23 cellular contexts compared by ENCODE assay signal in genomic region chr2:42186378-42186777, GRCh38. TPM values are rescaled to one million over a fixed set of nuclear protein-coding genes. Genes with fewer than 3 reads are reported as not detected.
DNase-seq lines count a peak whose midpoint lies in the region; ATAC-seq, FAIRE-seq and TF ChIP-seq lines count a peak whose summit lies in the region.
"Had no signal": no experiment of that assay in that cellular context is flagged by ENCODE, and none has a peak within 500 bp of the region (broad histone marks: within the 10 kb centered on the region; RNA-seq: fewer than 3 reads in every experiment).

No MANE protein-coding gene starts in this region.

- intact Hi-C loops in body of pancreas (cut with DNase I), result no loop called here

- no peaks in the 10 kb centered on the region for H3K27me3 Mint-ChIP-seq in memory B cell
- H3K27me3 Mint-ChIP-seq: effector memory CD8-positive, alpha-beta T cell had no signal

- WGBS in A549 (ENCODE audit: missing lambda C conversion rate), result 93% methylated on average over 1 of the region's 1 CpG
- WGBS in GM23248 (ENCODE audit: low coverage in 1 of 2, low lambda C conversion rate in 2 of 2, missing lambda C conversion rate in 2 of 2), 2 experiments, result 93 to 100% methylated on average over 1 of the region's 1 CpG
- WGBS in body of pancreas, 2 donors, result 16% methylated on average over 1 of the region's 1 CpG

- no peak overlapping the region for H3K9ac ChIP-seq in GM23248
- H3K9ac ChIP-seq: BLaER1 treated with 17β-estradiol and CSF1 and Interleukin-3, amounts not matched to agents 10 nM and 100 nM had no signal

- no peaks in the 10 kb centered on the region for H3K36me3 ChIP-seq in GM23248 (ENCODE audit: low read depth)
- H3K36me3 ChIP-seq in body of pancreas (replicated peaks in 1 of 2; ENCODE audit: insufficient read depth in 1 of 2, low read depth in 2 of 2), result no peaks in the 10 kb centered on the region
- no peaks in the 10 kb centered on the region for H3K36me3 ChIP-seq in MG63
- H3K36me3 ChIP-seq: esophagus squamous epithelium, HAP-1 had no signal

- H3K9me3 ChIP-seq in A549 (no peaks in the 10 kb centered on the region), GM23248 (ENCODE audit: low read depth) (no peaks in the 10 kb centered on the region), body of pancreas (no peaks in the 10 kb centered on the region), MG63 (no peaks in the 10 kb centered on the region)
- H3K9me3 ChIP-seq: BLaER1 treated with 17β-estradiol and CSF1 and Interleukin-3, amounts not matched to agents 10 nM and 100 nM; esophagus squamous epithelium; HAP-1 had no signal

- no peaks in the 10 kb centered on the region for H3K9me2 ChIP-seq in GM23248 (ENCODE audit: insufficient read depth)

- DNase-seq in A549 (ENCODE audit: low read depth in 1 of 2, low spot score in 1 of 2) (no peak), GM23248 (no peak), body of pancreas (no peak), memory B cell (ENCODE audit: low spot score in 2 of 2) (no peak), NCI-H2227 (lab: John Stamatoyannopoulos, UW; ENCODE audit: unreplicated experiment) (no peak), MG63 (no peak), GM19240 (ENCODE audit: insufficient read length, low spot score) (no peak)
- DNase-seq in stimulated activated CD4-positive, alpha-beta T cell treated with anti-CD3 and anti-CD28 coated beads, Interleukin-4, amount 100 ng/mL, for 4 hours, result no peak
- DNase-seq: activated CD8-positive, alpha-beta T cell treated with anti-CD3 and anti-CD28 coated beads, Interleukin-2, amount 10 ng/mL, durations not matched to agents 7 days and 5 days; activated naive CD4-positive, alpha-beta T cell treated with anti-CD3 and anti-CD28 coated beads for 36 hours; effector memory CD8-positive, alpha-beta T cell; esophagus squamous epithelium; KG1; mammary epithelial cell; NCI-H526 treated with DMSO at 0.1 percent for 48 hours; occipital lobe; retina; RPMI8226; stimulated activated CD4-positive, alpha-beta T cell treated with anti-CD3 and anti-CD28 coated beads, Interleukin-12 subunit alpha, Interleukin-12 subunit beta, amount 100 ng/mL, for 4 hours; stimulated activated CD8-positive, alpha-beta memory T cell treated with anti-CD3 and anti-CD28 coated beads, Interleukin-4, amount 100 ng/mL, for 48 hours; T-helper 9 cell had no signal

- TF ChIP-seq POLR2A in A549 (IDR thresholded peaks at IDR 0.05; ENCODE audit: low read length) (no peak), body of pancreas (IDR thresholded peaks at IDR 0.05) (no peak)

- no peak for TF ChIP-seq EP300 in A549 (IDR thresholded peaks at IDR 0.05)

- H3K4me1 ChIP-seq in A549 (peaks cover 39% of the 10 kb centered on the region), GM23248 (ENCODE audit: insufficient read depth) (peaks cover 16% of the 10 kb centered on the region), body of pancreas (peaks cover 86% of the 10 kb centered on the region)
- H3K4me1 ChIP-seq: HAP-1 had no signal

- H3K4me3 ChIP-seq in A549, result no peak overlapping the region
- no peak overlapping the region for H3K4me3 ChIP-seq in GM23248
- H3K4me3 ChIP-seq in body of pancreas, result no peak overlapping the region
- no peak overlapping the region for H3K4me3 ChIP-seq in MG63
- H3K4me3 ChIP-seq: BLaER1 treated with 17β-estradiol and CSF1 and Interleukin-3, amounts not matched to agents 10 nM and 100 nM; esophagus squamous epithelium; HAP-1 had no signal

- no peak overlapping the region for H3K27ac ChIP-seq in A549
- H3K27ac ChIP-seq in GM23248, result no peak overlapping the region
- H3K27ac ChIP-seq in body of pancreas, result peak overlapping the region in 3 of 4 donors; percentile 54 to 75 (median 59)
- H3K27ac ChIP-seq: BLaER1 treated with 17β-estradiol and CSF1 and Interleukin-3, amounts not matched to agents 10 nM and 100 nM; esophagus squamous epithelium had no signal

- no peaks in the 10 kb centered on the region for H3F3A ChIP-seq in GM23248 (ENCODE audit: insufficient read depth)

- H3K4me1 Mint-ChIP-seq in memory B cell, result peaks cover 38% of the 10 kb centered on the region

- no peak for TF ChIP-seq CTCF in A549 (IDR thresholded peaks at IDR 0.05)
- no peak for TF ChIP-seq CTCF in body of pancreas (IDR thresholded peaks at IDR 0.05)

- no peak overlapping the region for H2AFZ ChIP-seq in GM23248

- CTCF ChIA-PET in A549 (lab: Yijun Ruan, JAX), result interaction anchor here (0.6 to 1.9 kb wide), 3 partner anchors 56 to 261 kb away, joined by 3 to 5 read pairs (median 3); no protein-coding TSS in a partner anchor

- no peaks in the 10 kb centered on the region for H3K27me3 ChIP-seq in GM23248 (replicated peaks; ENCODE audit: insufficient read depth)
- no peaks in the 10 kb centered on the region for H3K27me3 ChIP-seq in body of pancreas
- no peaks in the 10 kb centered on the region for H3K27me3 ChIP-seq in MG63
- H3K27me3 ChIP-seq: BLaER1 treated with 17β-estradiol and CSF1 and Interleukin-3, amounts not matched to agents 10 nM and 100 nM; esophagus squamous epithelium had no signal

- no peak for ATAC-seq in A549
- no peak for ATAC-seq in body of pancreas
- ATAC-seq in memory B cell (ENCODE audit: low read depth), result no peak
- ATAC-seq: activated CD8-positive, alpha-beta T cell treated with anti-CD3 and anti-CD28 coated beads, Interleukin-2, amount 10 ng/mL, durations not matched to agents 7 days and 5 days; effector memory CD8-positive, alpha-beta T cell had no signal

- POLR2A ChIA-PET in A549 (lab: Yijun Ruan, JAX), result no interaction called here

- no peak overlapping the region for H3K4me3 Mint-ChIP-seq in memory B cell
- H3K4me3 Mint-ChIP-seq: activated CD8-positive, alpha-beta T cell treated with anti-CD3 and anti-CD28 coated beads, Interleukin-2, amount 10 ng/mL, durations not matched to agents 7 days and 5 days; activated naive CD4-positive, alpha-beta T cell treated with anti-CD3 and anti-CD28 coated beads for 36 hours had no signal

- H3K9me3 Mint-ChIP-seq in memory B cell, result no peaks in the 10 kb centered on the region
- H3K9me3 Mint-ChIP-seq: activated naive CD4-positive, alpha-beta T cell treated with anti-CD3 and anti-CD28 coated beads for 36 hours; effector memory CD8-positive, alpha-beta T cell had no signal

- FAIRE-seq in A549 (lab: Jason Lieb, UNC), result peak; percentile 13

- in situ Hi-C loops in GM23248 (cut with MboI), result no loop called here

- H3K79me2 ChIP-seq in GM23248 (ENCODE audit: insufficient read depth), result peaks cover 89% of the 10 kb centered on the region

- H3K36me3 Mint-ChIP-seq in memory B cell, result peaks cover 17% of the 10 kb centered on the region

- H3K4me2 ChIP-seq in A549, result no peak overlapping the region
- peak overlapping the region; percentile 25 for H3K4me2 ChIP-seq in GM23248 (ENCODE audit: unreplicated experiment)
- H3K4me2 ChIP-seq: BLaER1 treated with 17β-estradiol and CSF1 and Interleukin-3, amounts not matched to agents 10 nM and 100 nM had no signal

- TF ChIP-seq RAD21 in A549 (conservative IDR thresholded peaks at IDR 0.05 in 1 of 2, IDR thresholded peaks at IDR 0.05 in 1 of 2), result no peak

- H4K20me1 ChIP-seq in GM23248 (ENCODE audit: insufficient read depth), result no peaks in the 10 kb centered on the region

- H3K27ac Mint-ChIP-seq in memory B cell, result peak overlapping the region; percentile 78
- H3K27ac Mint-ChIP-seq: activated CD8-positive, alpha-beta T cell treated with anti-CD3 and anti-CD28 coated beads, Interleukin-2, amount 10 ng/mL, durations not matched to agents 7 days and 5 days; activated naive CD4-positive, alpha-beta T cell treated with anti-CD3 and anti-CD28 coated beads for 36 hours had no signal

TF ChIP-seq in A549, 52 proteins besides CTCF, POLR2A, EP300 and RAD21 (continues in another document):
- no peak for TF ChIP-seq USF2 (IDR thresholded peaks at IDR 0.05)
- TF ChIP-seq ZNF302 (CRISPR knock-in tag; IDR thresholded peaks at IDR 0.05), result no peak
- TF ChIP-seq EHF (CRISPR knock-in tag; IDR thresholded peaks at IDR 0.05), result no peak
- no peak for TF ChIP-seq CHD2 (IDR thresholded peaks at IDR 0.05; ENCODE audit: low read length, partially characterized antibody)
- no peak for TF ChIP-seq CBX8 (IDR thresholded peaks at IDR 0.05)
- TF ChIP-seq NPAS2 (CRISPR knock-in tag; IDR thresholded peaks at IDR 0.05; ENCODE audit: borderline replicate concordance), result no peak
- TF ChIP-seq TFCP2L1 (CRISPR knock-in tag; IDR thresholded peaks at IDR 0.05), result no peak
- TF ChIP-seq FOSL2 (IDR thresholded peaks at IDR 0.05), result no peak
- TF ChIP-seq FOSL2 (CRISPR knock-in tag; IDR thresholded peaks at IDR 0.05), result no peak
- TF ChIP-seq MAZ (IDR thresholded peaks at IDR 0.05; ENCODE audit: borderline replicate concordance, low read depth, low read length), result no peak
- no peak for TF ChIP-seq TP53 (CRISPR knock-in tag; IDR thresholded peaks at IDR 0.05)
- TF ChIP-seq GATA3 (IDR thresholded peaks at IDR 0.05; ENCODE audit: borderline replicate concordance), result no peak
- no peak for TF ChIP-seq HDAC2 (IDR thresholded peaks at IDR 0.05)
- no peak for TF ChIP-seq PBX3 (IDR thresholded peaks at IDR 0.05)
- TF ChIP-seq SMC3 (IDR thresholded peaks at IDR 0.05), result no peak

RNA-seq across cellular contexts. Expression of gene EML4, which starts 17.2 kb away (rescaled TPM):
- polyA plus RNA-seq in A549 (2011; rRNA removed) (115 and 130 TPM in 2 replicates), A549 (2017; fragmentation: RNase III; extraction: RNeasy Plus Mini Kit Qiagen cat#74134 plus additional on column Dnase treatment) (34.6 to 39.0 TPM (median 36.3 TPM) in 3 replicates), GM23248 (2016; fragmentation: Nextera tagmentation; extraction: Ambion mirVana) (21.0 and 21.7 TPM in 2 replicates)
- polyA plus RNA-seq in A549 (2012; cell fraction: cytosol; rRNA removed), result 23.2 and 24.9 TPM in 2 replicates
- 20.9 and 29.1 TPM in 2 replicates for polyA plus RNA-seq in A549 (2012; cell fraction: nucleus; rRNA removed)
- 88.9 and 93.5 TPM in 2 replicates for polyA minus RNA-seq in A549 (2011; rRNA and poly(A)+ RNA removed)
- total RNA-seq in GM23248 (2014; rRNA removed; shearing (Covaris generic)), result 19.3 and 21.8 TPM in 2 replicates
- 10 to 100 TPM; 37.4 to 39.9 TPM for total RNA-seq in body of pancreas
- total RNA-seq in MG63 (2014; rRNA removed; shearing (Covaris generic); ENCODE audit: low replicate concordance), result 18.5 and 19.5 TPM in 2 replicates

Comparison
In these comparisons a context has a peak if more than half of its experiments do, and no peak if none do; other contexts are left out.
1. H3K27ac ChIP-seq: peak in body of pancreas (3 of 4); none in A549 (0 of 2) and GM23248 (single experiment).